ENCODE assay signal across 16 cellular contexts in genomic region chr1:239575113-239575512, GRCh38.
"Had no signal": no experiment of that assay in that cellular context is flagged by ENCODE, and none has a peak within 500 bp of the region (broad histone marks: within the 10 kb centered on the region; RNA-seq: fewer than 3 reads in every experiment).

No MANE protein-coding gene starts in this region.

- H3K9me3 Mint-ChIP-seq: naive thymus-derived CD4-positive, alpha-beta T cell; neural crest cell; type B pancreatic cell had no signal

- H3K27ac Mint-ChIP-seq: naive thymus-derived CD4-positive, alpha-beta T cell; type B pancreatic cell had no signal

- H3K4me3 Mint-ChIP-seq: naive thymus-derived CD4-positive, alpha-beta T cell; neural crest cell; type B pancreatic cell had no signal

- H3K27me3 Mint-ChIP-seq: naive thymus-derived CD4-positive, alpha-beta T cell had no signal

- H3K36me3 Mint-ChIP-seq: naive thymus-derived CD4-positive, alpha-beta T cell; type B pancreatic cell had no signal

- H3K4me1 Mint-ChIP-seq: neural crest cell had no signal

- DNase-seq: effector CD4-positive, alpha-beta T cell; foreskin melanocyte; head of caudate nucleus; hippocampal formation; kidney glomerular epithelial cell; posterior cingulate gyrus; spleen; stimulated activated CD4-positive, alpha-beta T cell treated with anti-CD3 and anti-CD28 coated beads, Interleukin-15, amount 100 ng/mL, for 24 hours; stimulated activated CD4-positive, alpha-beta T cell treated with anti-CD3 and anti-CD28 coated beads, Interleukin-1b, Interleukin-23, amount 100 ng/mL, for 48 hours; stimulated activated CD4-positive, alpha-beta T cell treated with anti-CD3 and anti-CD28 coated beads, Interleukin-4, amount 100 ng/mL, for 24 hours; stimulated activated naive CD4-positive, alpha-beta T cell; thyroid gland had no signal

- ATAC-seq: naive thymus-derived CD4-positive, alpha-beta T cell; sciatic nerve had no signal
